2 cellular contexts compared by ENCODE assay signal in the genomic region with DNA sequence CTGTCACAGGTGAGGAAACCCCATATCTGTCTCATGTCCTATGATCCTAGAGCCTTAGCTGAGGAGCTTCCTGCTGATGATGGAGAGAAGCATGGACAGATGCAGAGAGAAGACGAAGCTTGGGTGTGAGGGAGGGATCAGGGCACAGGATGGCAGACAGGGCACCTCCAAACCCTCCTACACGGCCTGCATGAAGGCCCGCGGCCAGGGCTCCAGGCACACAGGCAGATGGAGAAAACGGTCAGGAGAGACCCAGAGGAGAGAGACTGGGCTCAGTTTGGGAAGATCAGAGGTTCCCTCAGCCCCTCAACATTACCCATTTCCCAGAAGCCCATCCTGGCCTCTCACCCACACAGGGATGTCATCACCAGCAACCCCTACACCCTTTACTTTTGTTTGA. TPM values are rescaled to one million over a fixed set of nuclear protein-coding genes. Genes with fewer than 3 reads are reported as not detected.
"Had no signal": no experiment of that assay in that cellular context is flagged by ENCODE, and none has a peak within 500 bp of the region (broad histone marks: within the 10 kb centered on the region; RNA-seq: fewer than 3 reads in every experiment).

No MANE protein-coding gene starts in this region.

RNA-seq across cellular contexts. Expression of gene KIR2DL3, which starts 5.8 kb away (rescaled TPM):
- total RNA-seq: G401, GM12878 had no signal

RNA-seq across cellular contexts. Expression of gene KIR3DL3, which starts 19.8 kb away (rescaled TPM):
- total RNA-seq: G401, GM12878 had no signal
- polyA plus RNA-seq: GM12878 had no signal

RNA-seq across cellular contexts. Expression of gene KIR2DL1, which starts 25.5 kb away (rescaled TPM):
- total RNA-seq: G401, GM12878 had no signal

RNA-seq across cellular contexts. Expression of gene KIR2DL4, which starts 59.3 kb away (rescaled TPM):
- total RNA-seq: G401, GM12878 had no signal
